Comparison of ENCODE assay signal across 20 cellular contexts in genomic region chr16:12324152-12324551, GRCh38.
"Had no signal": no experiment of that assay in that cellular context is flagged by ENCODE, and none has a peak within 500 bp of the region (broad histone marks: within the 10 kb centered on the region; RNA-seq: fewer than 3 reads in every experiment).

No MANE protein-coding gene starts in this region.

- H3K36me3 ChIP-seq: cardiac muscle cell, left ventricle myocardium inferior, transverse colon, vagina had no signal

- DNase-seq: activated CD4-positive, alpha-beta T cell treated with anti-CD3 and anti-CD28 coated beads, Interleukin-2, amount 10 ng/mL, durations not matched to agents 24 days and 14 days; activated CD4-positive, CD25-positive, alpha-beta regulatory T cell; activated naive CD4-positive, alpha-beta T cell treated with anti-CD3 and anti-CD28 coated beads for 36 hours; dorsolateral prefrontal cortex; endodermal cell; left ventricle myocardium inferior; mucosa of descending colon; right cardiac atrium; stimulated activated CD4-positive, alpha-beta T cell treated with anti-CD3 and anti-CD28 coated beads, Interleukin-4, amount 100 ng/mL, for 4 hours; stimulated activated CD8-positive, alpha-beta memory T cell treated with anti-CD3 and anti-CD28 coated beads, Interleukin-4, amount 100 ng/mL, for 48 hours; stimulated activated naive CD8-positive, alpha-beta T cell treated with anti-CD3 and anti-CD28 coated beads, Interleukin-15, Interleukin-2, amounts not matched to agents 100 U/mL and 50 U/mL, for 24 hours; transverse colon had no signal

- H3K27ac ChIP-seq: cardiac muscle cell, dorsolateral prefrontal cortex, left ventricle myocardium inferior, transverse colon, vagina had no signal

- H3K4me1 ChIP-seq: vagina had no signal

- H3K9me3 ChIP-seq: left ventricle myocardium inferior, mucosa of descending colon, transverse colon, vagina had no signal

- ATAC-seq: mucosa of descending colon; right cardiac atrium; stimulated activated naive CD8-positive, alpha-beta T cell treated with anti-CD3 and anti-CD28 coated beads, Interleukin-15, Interleukin-2, amounts not matched to agents 100 U/mL and 50 U/mL, for 24 hours had no signal

- H3K9me3 Mint-ChIP-seq: activated T-helper 17 cell treated with anti-CD3 and anti-CD28 coated beads, Interleukin-2, amount 50 U/mL, for 72 hours; endodermal cell; memory B cell; nephron had no signal

- H3K27me3 ChIP-seq: cardiac muscle cell, dorsolateral prefrontal cortex, transverse colon, vagina had no signal

- H3K4me2 ChIP-seq: smooth muscle cell had no signal

- H3K4me1 Mint-ChIP-seq: activated CD4-positive, alpha-beta T cell treated with anti-CD3 and anti-CD28 coated beads, Interleukin-2, amount 10 ng/mL, durations not matched to agents 24 days and 14 days; activated T-helper 17 cell treated with anti-CD3 and anti-CD28 coated beads, Interleukin-2, amount 50 U/mL, for 72 hours had no signal

- H3K27ac Mint-ChIP-seq: activated CD4-positive, alpha-beta T cell treated with anti-CD3 and anti-CD28 coated beads, Interleukin-2, amount 10 ng/mL, durations not matched to agents 24 days and 14 days; activated naive CD4-positive, alpha-beta T cell treated with anti-CD3 and anti-CD28 coated beads for 36 hours; endodermal cell; memory B cell; nephron; progenitor cell of endocrine pancreas had no signal

- H3K27me3 Mint-ChIP-seq: activated CD4-positive, alpha-beta T cell treated with anti-CD3 and anti-CD28 coated beads, Interleukin-2, amount 10 ng/mL, durations not matched to agents 24 days and 14 days; activated T-helper 17 cell treated with anti-CD3 and anti-CD28 coated beads, Interleukin-2, amount 50 U/mL, for 72 hours; memory B cell; progenitor cell of endocrine pancreas had no signal

- H3K4me3 Mint-ChIP-seq: activated CD4-positive, alpha-beta T cell treated with anti-CD3 and anti-CD28 coated beads, Interleukin-2, amount 10 ng/mL, durations not matched to agents 24 days and 14 days; activated naive CD4-positive, alpha-beta T cell treated with anti-CD3 and anti-CD28 coated beads for 36 hours; endodermal cell; memory B cell; nephron; T-helper 1 cell treated with Interleukin-12 subunit alpha and Interleukin-12 subunit beta and Interleukin-4 antibody, amounts not matched to agents 30 μg/mL and 1 μg/mL, for 36 hours had no signal

- H3K4me3 ChIP-seq: cardiac muscle cell, dorsolateral prefrontal cortex, left ventricle myocardium inferior, mucosa of descending colon, smooth muscle cell, transverse colon, vagina had no signal
